ENCODE assay signal across 15 cellular contexts in the genomic region with DNA sequence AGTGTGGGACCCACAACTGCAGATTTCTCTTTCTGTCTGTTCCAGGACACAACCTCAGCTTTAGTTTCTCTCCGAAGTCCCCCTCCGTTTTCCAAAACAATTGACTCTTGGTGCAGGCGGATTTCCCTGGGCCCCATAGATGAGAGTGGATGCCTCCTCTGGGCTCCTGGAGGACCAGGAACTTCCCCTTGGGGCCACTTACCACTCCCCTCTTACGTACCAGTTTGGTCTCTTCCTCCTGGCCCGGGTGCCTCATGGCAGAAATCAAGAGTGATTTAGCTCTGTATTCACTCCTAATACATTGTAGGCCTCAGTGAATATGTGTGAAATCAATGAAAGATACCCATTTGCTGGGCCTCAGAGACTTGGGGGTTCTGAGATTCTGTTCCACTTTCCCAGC. TPM values are rescaled to one million over a fixed set of nuclear protein-coding genes. Genes with fewer than 3 reads are reported as not detected.
DNase-seq lines count a peak whose midpoint lies in the region; ATAC-seq lines count a peak whose summit lies in the region.
"Had no signal": no experiment of that assay in that cellular context is flagged by ENCODE, and none has a peak within 500 bp of the region (broad histone marks: within the 10 kb centered on the region; RNA-seq: fewer than 3 reads in every experiment).

No MANE protein-coding gene starts in this region.

- no peak overlapping the region for H3K4me3 Mint-ChIP-seq in activated T-cell treated with anti-CD3 and anti-CD28 coated beads, Interleukin-2, amount 50 U/mL, for 24 hours
- H3K4me3 Mint-ChIP-seq in activated T-cell treated with anti-CD3 and anti-CD28 coated beads, Interleukin-2, amount 50 U/mL, for 72 hours, result no peak overlapping the region
- H3K4me3 Mint-ChIP-seq in T-helper 17 cell (no peak overlapping the region), memory B cell (no peak overlapping the region)
- H3K4me3 Mint-ChIP-seq: CD4-positive, CD25-positive, alpha-beta regulatory T cell had no signal

- H3K36me3 ChIP-seq in H7 (replicated peaks; ENCODE audit: control insufficient read depth, insufficient read depth, low read length), result peaks cover 54% of the 10 kb centered on the region

- no peak for DNase-seq in activated T-cell treated with anti-CD3 and anti-CD28 coated beads, Interleukin-2, amount 50 U/mL, for 24 hours
- DNase-seq in activated T-cell treated with anti-CD3 and anti-CD28 coated beads, Interleukin-2, amount 50 U/mL, for 72 hours, result no peak
- peak; percentile 15 for DNase-seq in H7
- DNase-seq in T-helper 17 cell, result no peak
- no peak for DNase-seq in memory B cell (ENCODE audit: low spot score in 2 of 2)
- DNase-seq in NCI-H1105 treated with DMSO at 0.1 percent for 48 hours (lab: John Stamatoyannopoulos, UW), result no peak
- DNase-seq: ACHN; BE2C; C1 segment of cervical spinal cord; Caco-2; CD4-positive, CD25-positive, alpha-beta regulatory T cell; DMS79 treated with DMSO at 0.1 percent for 48 hours; GF-D8 had no signal

- no peak overlapping the region for H3K4me3 ChIP-seq in H7 (ENCODE audit: insufficient read depth, low read depth, low read length)
- H3K4me3 ChIP-seq: HAP-1 had no signal

- no peak for ATAC-seq in activated T-cell treated with anti-CD3 and anti-CD28 coated beads, Interleukin-2, amount 50 U/mL, for 72 hours (replicated peaks in 1 of 2)
- ATAC-seq in T-helper 17 cell, result no peak
- ATAC-seq in memory B cell (ENCODE audit: low read depth), result no peak
- no peak for ATAC-seq in HG02885 (IDR thresholded peaks at IDR 0.05; ENCODE audit: poor library complexity, unreplicated experiment)

- H3K27me3 ChIP-seq in H7 (ENCODE audit: control insufficient read depth, insufficient read depth, low read length), result no peaks in the 10 kb centered on the region
- H3K27me3 ChIP-seq: BE2C had no signal

- H3K27me3 Mint-ChIP-seq in activated T-cell treated with anti-CD3 and anti-CD28 coated beads, Interleukin-2, amount 50 U/mL, for 24 hours, result no peaks in the 10 kb centered on the region
- no peaks in the 10 kb centered on the region for H3K27me3 Mint-ChIP-seq in activated T-cell treated with anti-CD3 and anti-CD28 coated beads, Interleukin-2, amount 50 U/mL, for 72 hours (ENCODE audit: low read depth)
- no peaks in the 10 kb centered on the region for H3K27me3 Mint-ChIP-seq in T-helper 17 cell
- no peaks in the 10 kb centered on the region for H3K27me3 Mint-ChIP-seq in memory B cell
- H3K27me3 Mint-ChIP-seq: CD4-positive, CD25-positive, alpha-beta regulatory T cell had no signal

- no peaks in the 10 kb centered on the region for H3K9me3 ChIP-seq in T-helper 17 cell (ENCODE audit: control insufficient read depth, low read length, poor library complexity, severe bottlenecking)
- H3K9me3 ChIP-seq: BE2C, Caco-2, HAP-1 had no signal

- H3K27ac Mint-ChIP-seq in activated T-cell treated with anti-CD3 and anti-CD28 coated beads, Interleukin-2, amount 50 U/mL, for 24 hours, result peak overlapping the region; percentile 74
- H3K27ac Mint-ChIP-seq in activated T-cell treated with anti-CD3 and anti-CD28 coated beads, Interleukin-2, amount 50 U/mL, for 72 hours, result no peak overlapping the region
- peak overlapping the region; percentile 53 for H3K27ac Mint-ChIP-seq in T-helper 17 cell
- H3K27ac Mint-ChIP-seq in memory B cell, result peak overlapping the region; percentile 48

- H3K4me1 Mint-ChIP-seq in activated T-cell treated with anti-CD3 and anti-CD28 coated beads, Interleukin-2, amount 50 U/mL, for 24 hours (ENCODE audit: low read depth), result peaks cover 21% of the 10 kb centered on the region
- H3K4me1 Mint-ChIP-seq in activated T-cell treated with anti-CD3 and anti-CD28 coated beads, Interleukin-2, amount 50 U/mL, for 72 hours (ENCODE audit: low read depth), result peaks cover 31% of the 10 kb centered on the region
- H3K4me1 Mint-ChIP-seq in T-helper 17 cell (peaks cover 6% of the 10 kb centered on the region), memory B cell (peaks cover 7% of the 10 kb centered on the region)

- H3K9me3 Mint-ChIP-seq in activated T-cell treated with anti-CD3 and anti-CD28 coated beads, Interleukin-2, amount 50 U/mL, for 24 hours, result no peaks in the 10 kb centered on the region
- H3K9me3 Mint-ChIP-seq in activated T-cell treated with anti-CD3 and anti-CD28 coated beads, Interleukin-2, amount 50 U/mL, for 72 hours, result no peaks in the 10 kb centered on the region
- H3K9me3 Mint-ChIP-seq in memory B cell, result no peaks in the 10 kb centered on the region
- H3K9me3 Mint-ChIP-seq: CD4-positive, CD25-positive, alpha-beta regulatory T cell had no signal

- peaks cover 99% of the 10 kb centered on the region for H3K36me3 Mint-ChIP-seq in activated T-cell treated with anti-CD3 and anti-CD28 coated beads, Interleukin-2, amount 50 U/mL, for 24 hours (ENCODE audit: low read depth)
- peaks cover 15 to 49% of the 10 kb centered on the region in 2 donors for H3K36me3 Mint-ChIP-seq in activated T-cell treated with anti-CD3 and anti-CD28 coated beads, Interleukin-2, amount 50 U/mL, for 72 hours (ENCODE audit: insufficient read depth in 2 of 2)
- peaks cover 17% of the 10 kb centered on the region for H3K36me3 Mint-ChIP-seq in T-helper 17 cell (ENCODE audit: low read depth)
- peaks cover 47% of the 10 kb centered on the region for H3K36me3 Mint-ChIP-seq in memory B cell

RNA-seq across cellular contexts. Expression of a gene that starts 34.4 kb away (rescaled TPM):
- 100 to 1,000 TPM; 160 to 181 TPM for total RNA-seq in activated T-cell treated with anti-CD3 and anti-CD28 coated beads, Interleukin-2, amount 50 U/mL, for 72 hours
- 439 and 477 TPM in 2 replicates for total RNA-seq in H7 (2014; rRNA removed; shearing (Covaris generic))
- total RNA-seq in T-helper 17 cell, result 100 to 1,000 TPM; 173 to 180 TPM

RNA-seq across cellular contexts. Expression of a gene that starts 45.2 kb away (rescaled TPM):
- total RNA-seq in activated T-cell treated with anti-CD3 and anti-CD28 coated beads, Interleukin-2, amount 50 U/mL, for 72 hours, result 10 to 100 TPM; 32.1 to 33.5 TPM
- total RNA-seq in H7 (2014; rRNA removed; shearing (Covaris generic)), result 17.0 and 33.1 TPM in 2 replicates
- total RNA-seq in T-helper 17 cell, result 10 to 100 TPM; 31.1 to 36.0 TPM

RNA-seq across cellular contexts. Expression of a gene that starts 52.8 kb away (rescaled TPM):
- total RNA-seq in activated T-cell treated with anti-CD3 and anti-CD28 coated beads, Interleukin-2, amount 50 U/mL, for 72 hours, result 10 to 100 TPM; 15.3 to 18.2 TPM
- 4.7 and 7.5 TPM in 2 replicates for total RNA-seq in H7 (2014; rRNA removed; shearing (Covaris generic))
- 10 to 100 TPM; 18.9 to 21.2 TPM for total RNA-seq in T-helper 17 cell
